In the genomic region with DNA sequence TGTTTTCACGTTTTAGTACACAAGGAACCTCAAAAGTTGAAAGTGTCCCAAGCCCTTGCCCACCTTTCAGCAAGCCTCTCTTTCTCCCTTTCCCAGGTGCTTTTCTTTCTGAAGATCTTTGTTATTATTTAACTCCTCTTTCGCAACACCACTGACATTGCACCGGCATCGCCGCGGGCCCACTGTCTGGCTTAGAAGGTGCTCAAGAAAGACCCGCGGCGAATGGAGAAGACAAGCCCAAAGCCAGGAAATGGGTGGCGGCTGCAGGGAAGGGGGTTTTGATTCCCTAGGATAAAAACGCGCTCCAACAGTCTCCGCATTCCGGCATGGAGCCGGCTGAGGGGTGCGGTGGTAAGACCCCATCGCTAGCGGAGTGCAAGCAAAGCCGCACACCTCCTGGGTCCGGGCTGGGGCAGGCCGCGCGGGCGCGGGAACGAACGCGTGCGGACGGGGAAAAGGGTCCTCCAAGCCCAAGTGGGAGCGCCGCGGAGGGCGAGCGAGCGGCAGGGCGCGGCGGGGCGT, we compare ENCODE assay signal across 8 cellular contexts. TPM values are rescaled to one million over a fixed set of nuclear protein-coding genes. Genes with fewer than 3 reads are reported as not detected.
DNase-seq lines count a peak whose midpoint lies in the region; ATAC-seq lines count a peak whose summit lies in the region.

No MANE protein-coding gene starts in this region.

- H3K4me1 ChIP-seq in HUES48 (ENCODE audit: control insufficient read depth, insufficient read depth, low read length) = 0 out of 2 replicates have a peak, but pooled peaks cover 17% of the 10 kb centered on the region

- H3K4me3 Mint-ChIP-seq in activated T-cell treated with anti-CD3 and anti-CD28 coated beads, Interleukin-2, amount 50 U/mL, for 4 hours = peak overlapping the region; percentile 65
- peak overlapping the region; percentile 75 for H3K4me3 Mint-ChIP-seq in stimulated activated effector memory CD8-positive, alpha-beta T cell treated with anti-CD3 and anti-CD28 coated beads, Interleukin-12 subunit alpha, Interleukin-12 subunit beta, amount 100 ng/mL, for 72 hours

- DNase-seq in activated T-cell treated with anti-CD3 and anti-CD28 coated beads, Interleukin-2, amount 50 U/mL, for 4 hours = no peak
- DNase-seq in stimulated activated effector memory CD8-positive, alpha-beta T cell treated with anti-CD3 and anti-CD28 coated beads, Interleukin-12 subunit alpha, Interleukin-12 subunit beta, amount 100 ng/mL, for 72 hours (ENCODE audit: low spot score in 2 of 2) = no peak
- DNase-seq in HCEC 1CT = no peak
- no peak for DNase-seq in OCI-M2 (lab: John Stamatoyannopoulos, UW; ENCODE audit: unreplicated experiment)

- H3K27ac Mint-ChIP-seq in stimulated activated effector memory CD8-positive, alpha-beta T cell treated with anti-CD3 and anti-CD28 coated beads, Interleukin-12 subunit alpha, Interleukin-12 subunit beta, amount 100 ng/mL, for 72 hours = no peak overlapping the region

- peaks cover 6% of the 10 kb centered on the region for H3K4me1 Mint-ChIP-seq in activated T-cell treated with anti-CD3 and anti-CD28 coated beads, Interleukin-2, amount 50 U/mL, for 4 hours (ENCODE audit: low read depth)
- H3K4me1 Mint-ChIP-seq in stimulated activated effector memory CD8-positive, alpha-beta T cell treated with anti-CD3 and anti-CD28 coated beads, Interleukin-12 subunit alpha, Interleukin-12 subunit beta, amount 100 ng/mL, for 72 hours = peaks cover 14% of the 10 kb centered on the region

- H3K36me3 ChIP-seq in HUES48 (ENCODE audit: control insufficient read depth, insufficient read depth, low read length) = no peaks in the 10 kb centered on the region

- H3K27ac ChIP-seq in HUES48 (ENCODE audit: low read depth, low read length) = no peak overlapping the region

- peaks cover 35% of the 10 kb centered on the region for H3K27me3 ChIP-seq in HUES48 (ENCODE audit: control insufficient read depth, insufficient read depth, low read length)

- H3K4me3 ChIP-seq in HUES48 (ENCODE audit: low read depth, low read length) (peak overlapping the region; percentile 88), iPS-11a (ENCODE audit: low read depth, low read length) (peak overlapping the region; percentile 67)

- no peak for ATAC-seq in activated T-cell treated with anti-CD3 and anti-CD28 coated beads, Interleukin-2, amount 50 U/mL, for 4 hours
- ATAC-seq in stimulated activated effector memory CD8-positive, alpha-beta T cell treated with anti-CD3 and anti-CD28 coated beads, Interleukin-12 subunit alpha, Interleukin-12 subunit beta, amount 100 ng/mL, for 72 hours = peak; percentile 17
- no peak for ATAC-seq in HG03097 (IDR thresholded peaks at IDR 0.05; ENCODE audit: low FRiP score, unreplicated experiment)
- no peak for ATAC-seq in HG02884 (IDR thresholded peaks at IDR 0.05; ENCODE audit: unreplicated experiment)

- peaks cover 43% of the 10 kb centered on the region for H3K27me3 Mint-ChIP-seq in activated T-cell treated with anti-CD3 and anti-CD28 coated beads, Interleukin-2, amount 50 U/mL, for 4 hours (ENCODE audit: low read depth)

- no peaks in the 10 kb centered on the region for H3K36me3 Mint-ChIP-seq in activated T-cell treated with anti-CD3 and anti-CD28 coated beads, Interleukin-2, amount 50 U/mL, for 4 hours (ENCODE audit: insufficient read depth)
- no peaks in the 10 kb centered on the region for H3K36me3 Mint-ChIP-seq in stimulated activated effector memory CD8-positive, alpha-beta T cell treated with anti-CD3 and anti-CD28 coated beads, Interleukin-12 subunit alpha, Interleukin-12 subunit beta, amount 100 ng/mL, for 72 hours

- H3K9ac ChIP-seq in HUES48 (ENCODE audit: low read depth, low read length) = peak overlapping the region; percentile 13; the same call in 1 of the 2 replicates

- peaks cover 4% of the 10 kb centered on the region for H3K9me3 Mint-ChIP-seq in activated T-cell treated with anti-CD3 and anti-CD28 coated beads, Interleukin-2, amount 50 U/mL, for 4 hours
- peaks cover 3% of the 10 kb centered on the region for H3K9me3 Mint-ChIP-seq in stimulated activated effector memory CD8-positive, alpha-beta T cell treated with anti-CD3 and anti-CD28 coated beads, Interleukin-12 subunit alpha, Interleukin-12 subunit beta, amount 100 ng/mL, for 72 hours

- H3K9me3 ChIP-seq in HUES48 (ENCODE audit: control insufficient read depth, insufficient read depth, low read length) = no peaks in the 10 kb centered on the region

RNA-seq across cellular contexts. Expression of a gene that starts 0.4 kb away (rescaled TPM):
- total RNA-seq in activated T-cell treated with anti-CD3 and anti-CD28 coated beads, Interleukin-2, amount 50 U/mL, for 4 hours = under 1 TPM in 2 of 3 donors, not detected in 1; 0.08 to 0.21 TPM
